8 cellular contexts compared by ENCODE assay signal in genomic region chr19:21604941-21605548, GRCh38.
A peak's percentile ranks its signal among the peaks of the same experiment; 100 is the strongest.
DNase-seq lines count a peak whose midpoint lies in the region; ATAC-seq and TF ChIP-seq lines count a peak whose summit lies in the region.

No MANE protein-coding gene starts in this region.

- peaks cover 35% of the 10 kb centered on the region for H3K27me3 Mint-ChIP-seq in WTC11 (ENCODE audit: low read depth)

- no peak for TF ChIP-seq POLR2A in heart left ventricle (IDR thresholded peaks at IDR 0.05)

- no peaks in the 10 kb centered on the region for H3K9me3 ChIP-seq in heart left ventricle

- H3K4me1 ChIP-seq in heart left ventricle = peaks cover 0 to 42% (median 18%) of the 10 kb centered on the region in 12 donors

- intact Hi-C loops in heart left ventricle (cut with DNase I) = loop anchor here in 1 of 10 donors (2.0 kb wide), 1 partner anchor 100 kb away; the partner anchor contains the start of gene ZNF429

- CTCF ChIA-PET in WTC11 (lab: Charles Lee) = no interaction called here

- H3K4me3 Mint-ChIP-seq in WTC11 = peak overlapping the region; percentile 32

- H3K27me3 ChIP-seq in heart left ventricle (no peaks in the 10 kb centered on the region), H7 (ENCODE audit: control insufficient read depth, insufficient read depth, low read length) (no peaks in the 10 kb centered on the region)

- WGBS in heart left ventricle, 4 donors = 7 to 31% (median 23%) methylated on average over 12 of the region's 12 CpGs

- H3K4me1 Mint-ChIP-seq in WTC11 = peaks cover 30% of the 10 kb centered on the region

- DNase-seq in HFF-Myc (ENCODE audit: extremely low read depth, low read depth) = no peak
- no peak for DNase-seq in WTC11 (ENCODE audit: low spot score)
- DNase-seq in heart left ventricle = peak in 3 of 5 donors; percentile 41 to 49 (median 42)
- no peak for DNase-seq in skeletal muscle cell (ENCODE audit: low read depth)
- DNase-seq in hepatic stellate cell (ENCODE audit: low spot score) = no peak
- DNase-seq in H7 = no peak

- H3K36me3 ChIP-seq in heart left ventricle (no peaks in the 10 kb centered on the region), H7 (replicated peaks; ENCODE audit: control insufficient read depth, insufficient read depth, low read length) (no peaks in the 10 kb centered on the region)

- H3K9me3 Mint-ChIP-seq in WTC11 = peaks cover 58% of the 10 kb centered on the region

- H3K27ac Mint-ChIP-seq in WTC11 = no peak overlapping the region

- peak overlapping the region; percentile 27 for H3K4me3 ChIP-seq in HFF-Myc (replicated peaks; ENCODE audit: low read depth, low read length)
- peak overlapping the region; percentile 15 to 61 (median 52) for H3K4me3 ChIP-seq in heart left ventricle
- peak overlapping the region; percentile 33 for H3K4me3 ChIP-seq in skeletal muscle cell (ENCODE audit: low read depth, low read length)
- no peak overlapping the region for H3K4me3 ChIP-seq in H7 (ENCODE audit: insufficient read depth, low read depth, low read length)

- peak overlapping the region; percentile 69 to 90 (median 82) for H3K27ac ChIP-seq in heart left ventricle

- TF ChIP-seq CTCF in HFF-Myc (IDR thresholded peaks at IDR 0.05; ENCODE audit: low read depth, low read length, missing control alignments) (no peak), WTC11 (IDR thresholded peaks at IDR 0.05) (no peak), heart left ventricle (IDR thresholded peaks at IDR 0.05) (no peak)

- POLR2A ChIA-PET in WTC11 (lab: Charles Lee) = interaction anchor here (0.6 kb wide), 1 partner anchor 247 kb away, joined by 3 read pairs; no protein-coding TSS in a partner anchor

- ATAC-seq in WTC11 (no peak), heart left ventricle (peak in 3 of 4 donors; percentile 63 to 79 (median 69)), GM21515 (IDR thresholded peaks at IDR 0.05; ENCODE audit: unreplicated experiment) (no peak), HG02763 (IDR thresholded peaks at IDR 0.05; ENCODE audit: unreplicated experiment) (no peak)

- H3K36me3 Mint-ChIP-seq in WTC11 = peaks cover 44% of the 10 kb centered on the region

TF ChIP-seq in WTC11, 78 proteins besides CTCF, POLR2A, EP300 and RAD21:
- TF ChIP-seq ZNF232 (CRISPR knock-in tag; IDR thresholded peaks at IDR 0.05) (no peak), FOXK1 (CRISPR knock-in tag; IDR thresholded peaks at IDR 0.05) (no peak), ZNF396 (CRISPR knock-in tag; IDR thresholded peaks at IDR 0.05; ENCODE audit: borderline replicate concordance) (no peak), SMAD3 (CRISPR knock-in tag; IDR thresholded peaks at IDR 0.05; ENCODE audit: borderline replicate concordance) (no peak), ZNF671 (CRISPR knock-in tag; IDR thresholded peaks at IDR 0.05) (no peak), RORB (CRISPR knock-in tag; IDR thresholded peaks at IDR 0.05) (no peak)
- TF ChIP-seq, protein P1, sequence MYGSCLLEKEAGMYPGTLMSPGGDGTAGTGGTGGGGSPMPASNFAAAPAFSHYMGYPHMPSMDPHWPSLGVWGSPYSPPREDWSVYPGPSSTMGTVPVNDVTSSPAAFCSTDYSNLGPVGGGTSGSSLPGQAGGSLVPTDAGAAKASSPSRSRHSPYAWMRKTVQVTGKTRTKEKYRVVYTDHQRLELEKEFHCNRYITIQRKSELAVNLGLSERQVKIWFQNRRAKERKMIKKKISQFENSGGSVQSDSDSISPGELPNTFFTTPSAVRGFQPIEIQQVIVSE (CRISPR knock-in tag; IDR thresholded peaks at IDR 0.05; ENCODE audit: borderline replicate concordance) = no peak
- TF ChIP-seq, protein P2, sequence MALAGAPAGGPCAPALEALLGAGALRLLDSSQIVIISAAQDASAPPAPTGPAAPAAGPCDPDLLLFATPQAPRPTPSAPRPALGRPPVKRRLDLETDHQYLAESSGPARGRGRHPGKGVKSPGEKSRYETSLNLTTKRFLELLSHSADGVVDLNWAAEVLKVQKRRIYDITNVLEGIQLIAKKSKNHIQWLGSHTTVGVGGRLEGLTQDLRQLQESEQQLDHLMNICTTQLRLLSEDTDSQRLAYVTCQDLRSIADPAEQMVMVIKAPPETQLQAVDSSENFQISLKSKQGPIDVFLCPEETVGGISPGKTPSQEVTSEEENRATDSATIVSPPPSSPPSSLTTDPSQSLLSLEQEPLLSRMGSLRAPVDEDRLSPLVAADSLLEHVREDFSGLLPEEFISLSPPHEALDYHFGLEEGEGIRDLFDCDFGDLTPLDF (CRISPR knock-in tag; IDR thresholded peaks at IDR 0.05) = no peak

Comparison
In these comparisons a context has a peak if more than half of its experiments do, and no peak if none do; other contexts are left out.
1. DNase-seq: peak in heart left ventricle (3 of 5); none in HFF-Myc (single experiment), WTC11 (single experiment), skeletal muscle cell (single experiment), hepatic stellate cell (single experiment) and H7 (single experiment).
2. ATAC-seq: peak in heart left ventricle (3 of 4); none in WTC11 (single experiment), GM21515 (single experiment) and HG02763 (single experiment).